In genomic region chr10:46292573-46293023, GRCh38 we compare ENCODE assay signal across 1 cellular context.
TF ChIP-seq lines count a peak whose summit lies in the region.

No MANE protein-coding gene starts in this region.

TF ChIP-seq in HepG2, 621 proteins besides CTCF, POLR2A, EP300 and RAD21:
- TF ChIP-seq THYN1 (CRISPR knock-in tag; IDR thresholded peaks at IDR 0.05; ENCODE audit: borderline replicate concordance, low read depth): no peak
- TF ChIP-seq UBTF (CRISPR knock-in tag; IDR thresholded peaks at IDR 0.05): no peak
- TF ChIP-seq KDM5B (CRISPR knock-in tag; IDR thresholded peaks at IDR 0.05; ENCODE audit: borderline replicate concordance): no peak
- no peak for TF ChIP-seq ZNF720 (CRISPR knock-in tag; IDR thresholded peaks at IDR 0.05)
- TF ChIP-seq KAT2B (IDR thresholded peaks at IDR 0.05; ENCODE audit: borderline replicate concordance, low read depth, low read length): no peak
- TF ChIP-seq, protein P1, sequence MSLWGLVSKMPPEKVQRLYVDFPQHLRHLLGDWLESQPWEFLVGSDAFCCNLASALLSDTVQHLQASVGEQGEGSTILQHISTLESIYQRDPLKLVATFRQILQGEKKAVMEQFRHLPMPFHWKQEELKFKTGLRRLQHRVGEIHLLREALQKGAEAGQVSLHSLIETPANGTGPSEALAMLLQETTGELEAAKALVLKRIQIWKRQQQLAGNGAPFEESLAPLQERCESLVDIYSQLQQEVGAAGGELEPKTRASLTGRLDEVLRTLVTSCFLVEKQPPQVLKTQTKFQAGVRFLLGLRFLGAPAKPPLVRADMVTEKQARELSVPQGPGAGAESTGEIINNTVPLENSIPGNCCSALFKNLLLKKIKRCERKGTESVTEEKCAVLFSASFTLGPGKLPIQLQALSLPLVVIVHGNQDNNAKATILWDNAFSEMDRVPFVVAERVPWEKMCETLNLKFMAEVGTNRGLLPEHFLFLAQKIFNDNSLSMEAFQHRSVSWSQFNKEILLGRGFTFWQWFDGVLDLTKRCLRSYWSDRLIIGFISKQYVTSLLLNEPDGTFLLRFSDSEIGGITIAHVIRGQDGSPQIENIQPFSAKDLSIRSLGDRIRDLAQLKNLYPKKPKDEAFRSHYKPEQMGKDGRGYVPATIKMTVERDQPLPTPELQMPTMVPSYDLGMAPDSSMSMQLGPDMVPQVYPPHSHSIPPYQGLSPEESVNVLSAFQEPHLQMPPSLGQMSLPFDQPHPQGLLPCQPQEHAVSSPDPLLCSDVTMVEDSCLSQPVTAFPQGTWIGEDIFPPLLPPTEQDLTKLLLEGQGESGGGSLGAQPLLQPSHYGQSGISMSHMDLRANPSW (CRISPR knock-in tag; IDR thresholded peaks at IDR 0.05; ENCODE audit: borderline replicate concordance): no peak
- TF ChIP-seq ZNF20 (CRISPR knock-in tag; IDR thresholded peaks at IDR 0.05): no peak
- no peak for TF ChIP-seq ZNF781 (CRISPR knock-in tag; IDR thresholded peaks at IDR 0.05; ENCODE audit: borderline replicate concordance, not compliant biosample characterization)
- no peak for TF ChIP-seq MAZ (IDR thresholded peaks at IDR 0.05; ENCODE audit: borderline replicate concordance, low read depth, low read length)
- TF ChIP-seq MAZ (CRISPR knock-in tag; IDR thresholded peaks at IDR 0.05; ENCODE audit: low read depth): no peak
- no peak for TF ChIP-seq PLSCR1 (CRISPR knock-in tag; IDR thresholded peaks at IDR 0.05; ENCODE audit: borderline replicate concordance)
- TF ChIP-seq ZNF563 (CRISPR knock-in tag; IDR thresholded peaks at IDR 0.05): no peak
- no peak for TF ChIP-seq ARID5B (CRISPR knock-in tag; IDR thresholded peaks at IDR 0.05)
- TF ChIP-seq, protein P2, sequence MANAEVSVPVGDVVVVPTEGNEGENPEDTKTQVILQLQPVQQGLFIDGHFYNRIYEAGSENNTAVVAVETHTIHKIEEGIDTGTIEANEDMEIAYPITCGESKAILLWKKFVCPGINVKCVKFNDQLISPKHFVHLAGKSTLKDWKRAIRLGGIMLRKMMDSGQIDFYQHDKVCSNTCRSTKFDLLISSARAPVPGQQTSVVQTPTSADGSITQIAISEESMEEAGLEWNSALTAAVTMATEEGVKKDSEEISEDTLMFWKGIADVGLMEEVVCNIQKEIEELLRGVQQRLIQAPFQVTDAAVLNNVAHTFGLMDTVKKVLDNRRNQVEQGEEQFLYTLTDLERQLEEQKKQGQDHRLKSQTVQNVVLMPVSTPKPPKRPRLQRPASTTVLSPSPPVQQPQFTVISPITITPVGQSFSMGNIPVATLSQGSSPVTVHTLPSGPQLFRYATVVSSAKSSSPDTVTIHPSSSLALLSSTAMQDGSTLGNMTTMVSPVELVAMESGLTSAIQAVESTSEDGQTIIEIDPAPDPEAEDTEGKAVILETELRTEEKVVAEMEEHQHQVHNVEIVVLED (CRISPR knock-in tag; IDR thresholded peaks at IDR 0.05; ENCODE audit: borderline replicate concordance): no peak
- TF ChIP-seq ZNF672 (CRISPR knock-in tag; IDR thresholded peaks at IDR 0.05): no peak
- no peak for TF ChIP-seq SSRP1 (CRISPR knock-in tag; IDR thresholded peaks at IDR 0.05)
TF ChIP-seq in HepG2: peak in this region for 0.
